34 cellular contexts compared by ENCODE assay signal in genomic region chr13:103540394-103540793, GRCh38.
"Had no signal": no experiment of that assay in that cellular context is flagged by ENCODE, and none has a peak within 500 bp of the region (broad histone marks: within the 10 kb centered on the region; RNA-seq: fewer than 3 reads in every experiment).

No MANE protein-coding gene starts in this region.

- H3K36me3 ChIP-seq: MG63, Peyer's patch had no signal

- H3K27me3 ChIP-seq: MG63, Peyer's patch had no signal

- DNase-seq: activated B cell treated with CpG ODN at 0.5 μM for 24 hours; activated CD4-positive, alpha-beta memory T cell treated with anti-CD3 and anti-CD28 coated beads for 36 hours; activated CD4-positive, alpha-beta T cell treated with anti-CD3 and anti-CD28 coated beads for 4 hours; activated CD4-positive, alpha-beta T cell treated with anti-CD3 and anti-CD28 coated beads, Interleukin-2, amount 50 U/mL, for 1 hour; activated CD4-positive, CD25-positive, alpha-beta regulatory T cell treated with anti-CD3 and anti-CD28 coated beads, Interleukin-2, amount 50 U/mL, for 72 hours; activated CD8-positive, alpha-beta memory T cell treated with anti-CD3 and anti-CD28 coated beads, Interleukin-2, amount 50 U/mL, for 4 hours; activated effector memory CD4-positive, alpha-beta T cell treated with Interleukin-2 at 50 U/mL for 16 hours; activated naive CD4-positive, alpha-beta T cell treated with anti-CD3 and anti-CD28 coated beads, Interleukin-2, amount 10 ng/mL, durations not matched to agents 7 days and 5 days; activated naive CD8-positive, alpha-beta T cell treated with anti-CD3 and anti-CD28 coated beads, Interleukin-2, amount 50 U/mL, for 24 hours; activated T-cell treated with anti-CD3 and anti-CD28 coated beads for 4 hours; activated T-cell treated with anti-CD3 and anti-CD28 coated beads, Interleukin-2, amount 50 U/mL, for 48 hours; anterior cingulate cortex; caudate nucleus; cerebellar nuclear complex; cortex of kidney; Kasumi-1; KG1; MG63; NCI-H1048; NCI-H1436 treated with DMSO at 0.1 percent for 48 hours; NCI-H2029; NCI-H2107; NCI-H226; NCI-H446 treated with DMSO at 0.1 percent for 48 hours; NCI-H524; NK-92 treated with Interleukin-12 subunit alpha and Interleukin-12 subunit beta, amount 100 ng/mL, for 24 hours; PC-3; Peyer's patch; RPMI8226; SIG-M5; T-helper 1 cell; T-helper 2 cell; T-helper 9 cell had no signal

- H3K4me3 ChIP-seq: MG63, Peyer's patch had no signal

- ATAC-seq: activated naive CD8-positive, alpha-beta T cell treated with anti-CD3 and anti-CD28 coated beads, Interleukin-2, amount 50 U/mL, for 24 hours; PC-3 had no signal

- H3K9me3 ChIP-seq: MG63 had no signal

- H3K27ac ChIP-seq: Peyer's patch, VCaP had no signal

- H3K4me1 ChIP-seq: Peyer's patch had no signal
